In genomic region chr3:161084277-161084676, GRCh38 we compare ENCODE assay signal across 23 cellular contexts. TPM values are rescaled to one million over a fixed set of nuclear protein-coding genes. Genes with fewer than 3 reads are reported as not detected.
DNase-seq lines count a peak whose midpoint lies in the region; ATAC-seq and TF ChIP-seq lines count a peak whose summit lies in the region.
"Had no signal": no experiment of that assay in that cellular context is flagged by ENCODE, and none has a peak within 500 bp of the region (broad histone marks: within the 10 kb centered on the region; RNA-seq: fewer than 3 reads in every experiment).

No MANE protein-coding gene starts in this region.

- intact Hi-C loops in left ventricle myocardium inferior (cut with micrococcal nuclease) = no loop called here
- intact Hi-C loops in Right ventricle myocardium superior (cut with DNase I) = no loop called here
- intact Hi-C loops in breast epithelium (cut with DNase I; ENCODE audit: low total_unique reads) = loop anchor here (10.0 kb wide), 1 partner anchor 1591 kb away; no protein-coding TSS in a partner anchor

- H3K9me3 ChIP-seq in left ventricle myocardium inferior (replicated peaks) (no peaks in the 10 kb centered on the region), breast epithelium (no peaks in the 10 kb centered on the region), WERI-Rb-1 (ENCODE audit: severe bottlenecking) (no peaks in the 10 kb centered on the region)
- H3K9me3 ChIP-seq: A549; BLaER1 treated with 17β-estradiol and CSF1 and Interleukin-3, amounts not matched to agents 10 nM and 100 nM had no signal

- H3K27ac ChIP-seq in left ventricle myocardium inferior (replicated peaks) = peak overlapping the region; percentile 83
- no peak overlapping the region for H3K27ac ChIP-seq in breast epithelium
- H3K27ac ChIP-seq in WERI-Rb-1 = no peak overlapping the region
- H3K27ac ChIP-seq: 22Rv1; A549; BLaER1 treated with 17β-estradiol and CSF1 and Interleukin-3, amounts not matched to agents 10 nM and 100 nM; C4-2B had no signal

- no peak for ATAC-seq in Right ventricle myocardium superior (ENCODE audit: poor library complexity)
- ATAC-seq: A549, GM12878 had no signal

- H3K4me1 ChIP-seq in left ventricle myocardium inferior = peaks cover 41% of the 10 kb centered on the region
- H3K4me1 ChIP-seq in breast epithelium = no peaks in the 10 kb centered on the region
- H3K4me1 ChIP-seq: A549 had no signal

- DNase-seq in left ventricle myocardium inferior (no peak), Right ventricle myocardium superior (no peak), dermis blood vessel endothelial cell (peak; percentile 18), breast epithelium (ENCODE audit: low spot score in 2 of 2) (no peak), WERI-Rb-1 (no peak)
- DNase-seq: AML-193; CD4-positive, alpha-beta memory T cell; CD4-positive, CD25-positive, alpha-beta regulatory T cell; CD8-positive, alpha-beta memory T cell; COR-L47; DMS 273 treated with DMSO at 0.1 percent for 48 hours; DMS153; DMS53; DMS79; DND-41; EL; GDM1 had no signal

- TF ChIP-seq POLR2A in breast epithelium (IDR thresholded peaks at IDR 0.05) = no peak

- H3K4me3 ChIP-seq in left ventricle myocardium inferior (no peak overlapping the region), breast epithelium (no peak overlapping the region), WERI-Rb-1 (ENCODE audit: low read depth, low read length) (no peak overlapping the region)
- H3K4me3 ChIP-seq: A549; BLaER1 treated with 17β-estradiol and CSF1 and Interleukin-3, amounts not matched to agents 10 nM and 100 nM; GM12878 had no signal

- H3K36me3 ChIP-seq in left ventricle myocardium inferior (peaks cover 32% of the 10 kb centered on the region), breast epithelium (peaks cover 7% of the 10 kb centered on the region), WERI-Rb-1 (peaks cover 16% of the 10 kb centered on the region)

- H3K27me3 ChIP-seq in left ventricle myocardium inferior (ENCODE audit: low read depth) (no peaks in the 10 kb centered on the region), breast epithelium (no peaks in the 10 kb centered on the region), WERI-Rb-1 (ENCODE audit: insufficient read depth, low read depth, severe bottlenecking) (no peaks in the 10 kb centered on the region)
- H3K27me3 ChIP-seq: BLaER1 treated with 17β-estradiol and CSF1 and Interleukin-3, amounts not matched to agents 10 nM and 100 nM had no signal

- no peak for TF ChIP-seq CTCF in left ventricle myocardium inferior (IDR thresholded peaks at IDR 0.05; ENCODE audit: borderline replicate concordance)
- TF ChIP-seq CTCF in breast epithelium (IDR thresholded peaks at IDR 0.05) = no peak
- TF ChIP-seq CTCF in WERI-Rb-1 (IDR thresholded peaks at IDR 0.05; ENCODE audit: low read depth, low read length) = no peak

RNA-seq across cellular contexts. Expression of gene B3GALNT1, which starts 20.9 kb away (rescaled TPM):
- total RNA-seq in left ventricle myocardium inferior (56.1 TPM), Right ventricle myocardium superior (53.8 TPM), dermis blood vessel endothelial cell (21.7 and 23.7 TPM in 2 replicates), breast epithelium (10 to 100 TPM in 2 of 3 donors, 1 to 10 TPM in 1; 4.5 to 14.6 (median 10.8) TPM)
- total RNA-seq: G401 had no signal
